ENCODE assay signal across 25 cellular contexts in genomic region chr18:78501251-78501650, GRCh38.
"Had no signal": no experiment of that assay in that cellular context is flagged by ENCODE, and none has a peak within 500 bp of the region (broad histone marks: within the 10 kb centered on the region; RNA-seq: fewer than 3 reads in every experiment).

No MANE protein-coding gene starts in this region.

- DNase-seq: naive thymus-derived CD4-positive, alpha-beta T cell; natural killer cell; nucleus accumbens; psoas muscle; right cardiac atrium; right lobe of liver; stimulated activated CD4-positive, alpha-beta T cell treated with anti-CD3 and anti-CD28 coated beads, Interleukin-15, amount 100 ng/mL, for 24 hours; stimulated activated CD4-positive, alpha-beta T cell treated with anti-CD3 and anti-CD28 coated beads, Interleukin-2, amount 100 ng/mL, for 24 hours; stimulated activated CD4-positive, alpha-beta T cell treated with anti-CD3 and anti-CD28 coated beads, Interleukin-2, amount 100 ng/mL, for 48 hours; stimulated activated CD4-positive, alpha-beta T cell treated with anti-CD3 and anti-CD28 coated beads, Interleukin-4, amount 100 ng/mL, for 24 hours; stimulated activated naive B cell treated with anti-CD40 and anti-IgM and Interleukin-4, amounts not matched to agents 10 μg/mL and 1 μg/mL and 100 μg/mL, for 72 hours; stimulated activated naive CD4-positive, alpha-beta T cell treated with Interleukin-2 at 50 U/mL for 16 hours; stomach; thyroid gland; trophoblast cell; upper lobe of left lung had no signal

- H3K27ac ChIP-seq: neural progenitor cell, neutrophil, pancreas, psoas muscle, right lobe of liver, skin epidermis, stomach, thoracic aorta, thyroid gland, tibial nerve, upper lobe of left lung, vagina had no signal

- ATAC-seq: naive thymus-derived CD4-positive, alpha-beta T cell; natural killer cell; pancreas; psoas muscle; right cardiac atrium; right lobe of liver; stimulated activated effector memory CD8-positive, alpha-beta T cell treated with anti-CD3 and anti-CD28 coated beads, Interleukin-12 subunit alpha, Interleukin-12 subunit beta, amount 100 ng/mL, for 72 hours; stimulated activated naive B cell treated with anti-CD40 and anti-IgM and Interleukin-4, amounts not matched to agents 10 μg/mL and 1 μg/mL and 100 μg/mL, for 72 hours had no signal

- H3K4me1 ChIP-seq: pancreas, psoas muscle, right lobe of liver, stomach, thyroid gland, upper lobe of left lung, vagina had no signal

- H3K27me3 ChIP-seq: neural progenitor cell, neutrophil, pancreas, right lobe of liver, thyroid gland, upper lobe of left lung, vagina had no signal

- H3K4me3 ChIP-seq: neural progenitor cell, pancreas, psoas muscle, right lobe of liver, skin epidermis, smooth muscle cell, stomach, thoracic aorta, thyroid gland, tibial nerve, upper lobe of left lung, vagina had no signal

- H3K9me3 ChIP-seq: neutrophil, pancreas, psoas muscle, right lobe of liver, stomach, thoracic aorta, thyroid gland, tibial nerve, upper lobe of left lung, vagina had no signal

- H3K9ac ChIP-seq: neural progenitor cell had no signal

- H2AFZ ChIP-seq: neural progenitor cell had no signal

- H3K4me2 ChIP-seq: neural progenitor cell, smooth muscle cell had no signal

- H3K36me3 ChIP-seq: neutrophil, pancreas, right lobe of liver, stomach, thoracic aorta, thyroid gland, tibial nerve, upper lobe of left lung, vagina had no signal
